27 cellular contexts compared by ENCODE assay signal in genomic region chr5:79578876-79579275, GRCh38. TPM values are rescaled to one million over a fixed set of nuclear protein-coding genes. Genes with fewer than 3 reads are reported as not detected.
A peak's percentile ranks its signal among the peaks of the same experiment; 100 is the strongest.
DNase-seq lines count a peak whose midpoint lies in the region; ATAC-seq and TF ChIP-seq lines count a peak whose summit lies in the region.
"Had no signal": no experiment of that assay in that cellular context is flagged by ENCODE, and none has a peak within 500 bp of the region (broad histone marks: within the 10 kb centered on the region; RNA-seq: fewer than 3 reads in every experiment).

No MANE protein-coding gene starts in this region.

- H3K79me2 ChIP-seq in PC-9 (ENCODE audit: low read depth), result no peaks in the 10 kb centered on the region

- BruUV-seq in PC-9 (replicated peaks; lab: Mats Ljungman, UMichigan), result no TSS peak

- peak overlapping the region; percentile 12; the same call in 1 of the 2 replicates for H3K27ac ChIP-seq in C4-2B
- H3K27ac ChIP-seq in PC-9, result peak overlapping the region; percentile 79
- H3K27ac ChIP-seq: A549, GM23248, RWPE1 had no signal

- peak overlapping the region; percentile 53 for H2AFZ ChIP-seq in PC-9
- H2AFZ ChIP-seq: GM23248 had no signal

- H3K4me1 ChIP-seq in PC-9 (replicated peaks; ENCODE audit: insufficient read depth), result peaks cover 34% of the 10 kb centered on the region
- H3K4me1 ChIP-seq: A549 had no signal

- POLR2A ChIA-PET in PC-9 (lab: Charles Lee; ENCODE audit: unreplicated experiment), result interaction anchor here (0.6 kb wide), 1 partner anchor 254 kb away, joined by 3 read pairs; no protein-coding TSS in a partner anchor

- H3K27me3 ChIP-seq in PC-9 (ENCODE audit: insufficient read depth, low read depth), result no peaks in the 10 kb centered on the region
- H3K27me3 ChIP-seq: BLaER1 treated with 17β-estradiol and CSF1 and Interleukin-3, amounts not matched to agents 10 nM and 100 nM had no signal

- H3K9me2 ChIP-seq in PC-9 (ENCODE audit: insufficient read depth), result no peaks in the 10 kb centered on the region

- no peaks in the 10 kb centered on the region for H4K20me1 ChIP-seq in PC-9 (ENCODE audit: insufficient read depth)
- H4K20me1 ChIP-seq: BLaER1 treated with 17β-estradiol and CSF1 and Interleukin-3, amounts not matched to agents 10 nM and 100 nM had no signal

- CTCF ChIA-PET in PC-9 (lab: Charles Lee), result no interaction called here

- intact Hi-C loops in PC-9 (cut with micrococcal nuclease; ENCODE audit: unreplicated experiment), result loop anchor here (1.0 kb wide), 1 partner anchor 31 kb away; no protein-coding TSS in a partner anchor

- H3K4me2 ChIP-seq in PC-9, result peak overlapping the region; percentile 62
- H3K4me2 ChIP-seq: A549 had no signal

- DNase-seq in DMS53 (lab: John Stamatoyannopoulos, UW) (peak; percentile 42), PC-9 (peak; percentile 52 to 88), NCI-H1436 (lab: John Stamatoyannopoulos, UW) (no peak)
- no peak for DNase-seq in stimulated activated naive CD8-positive, alpha-beta T cell treated with anti-CD3 and anti-CD28 coated beads, Interleukin-15, Interleukin-2, amounts not matched to agents 100 U/mL and 50 U/mL, for 24 hours
- DNase-seq: AML-193; CD4-positive, alpha-beta memory T cell; COR-L47; DMS 273 treated with DMSO at 0.1 percent for 48 hours; DND-41; GM23248; H7; KBM-7; NCI-H1048; NCI-H1417; NCI-H1694 treated with DMSO at 0.1 percent for 48 hours; NCI-H2081; NCI-H2227 treated with DMSO at 0.1 percent for 48 hours; NCI-H526 treated with DMSO at 0.1 percent for 48 hours; SHP77 treated with DMSO at 0.1 percent for 48 hours had no signal

- no peaks in the 10 kb centered on the region for H3K36me3 ChIP-seq in PC-9 (ENCODE audit: low read depth)

- H3F3A ChIP-seq in PC-9 (ENCODE audit: insufficient read depth, low read depth), result peaks cover 10% of the 10 kb centered on the region

- H3K4me3 ChIP-seq in PC-9, result peak overlapping the region; percentile 12; the same call in 1 of the 2 replicates
- H3K4me3 ChIP-seq: A549; BLaER1 treated with 17β-estradiol and CSF1 and Interleukin-3, amounts not matched to agents 10 nM and 100 nM; GM23248 had no signal

- peak; percentile 90 for ATAC-seq in esophagus mucosa
- ATAC-seq in stimulated activated naive CD8-positive, alpha-beta T cell treated with anti-CD3 and anti-CD28 coated beads, Interleukin-15, Interleukin-2, amounts not matched to agents 100 U/mL and 50 U/mL, for 24 hours, result no peak
- no peak for ATAC-seq in GM18870 (IDR thresholded peaks at IDR 0.05; ENCODE audit: unreplicated experiment)
- ATAC-seq: A549, Panc1, SK-N-SH treated with all-trans-retinoic acid at 6 μM for 48 hours had no signal

- no peak for TF ChIP-seq CTCF in C4-2B (conservative IDR thresholded peaks at IDR 0.05)
- no peak for TF ChIP-seq CTCF in PC-9 (conservative IDR thresholded peaks at IDR 0.05)

- H3K9me3 ChIP-seq in PC-9 (ENCODE audit: insufficient read depth, low read depth), result 0 out of 2 replicates have a peak, but pooled peaks cover 7% of the 10 kb centered on the region
- H3K9me3 ChIP-seq: A549 had no signal

RNA-seq across cellular contexts. Expression of gene TENT2, which starts 33.4 kb away (rescaled TPM):
- total RNA-seq in PC-9 (2021), result 52.7 and 64.3 TPM in 2 replicates
- 46.4 TPM for total RNA-seq in esophagus mucosa

Comparison
In these comparisons a context has a peak if more than half of its experiments do, and no peak if none do; other contexts are left out.
1. DNase-seq: peak in DMS53 (single experiment) and PC-9 (2 of 2); none in stimulated activated naive CD8-positive, alpha-beta T cell treated with anti-CD3 and anti-CD28 coated beads, Interleukin-15, Interleukin-2, amounts not matched to agents 100 U/mL and 50 U/mL, for 24 hours (single experiment) and NCI-H1436 (single experiment).